22 cellular contexts compared by ENCODE assay signal in genomic region chr4:85534120-85534519, GRCh38. TPM values are rescaled to one million over a fixed set of nuclear protein-coding genes. Genes with fewer than 3 reads are reported as not detected.
DNase-seq lines count a peak whose midpoint lies in the region; ATAC-seq, FAIRE-seq and TF ChIP-seq lines count a peak whose summit lies in the region.
"Had no signal": no experiment of that assay in that cellular context is flagged by ENCODE, and none has a peak within 500 bp of the region (broad histone marks: within the 10 kb centered on the region; RNA-seq: fewer than 3 reads in every experiment).

No MANE protein-coding gene starts in this region.

- H3K36me3 ChIP-seq in DND-41 (ENCODE audit: insufficient read depth, low read length): no peaks in the 10 kb centered on the region
- H3K36me3 ChIP-seq in H1 (ENCODE audit: control insufficient read depth in 2 of 4, insufficient read depth in 4 of 4, low read length in 3 of 4): no peaks in the 10 kb centered on the region
- no peaks in the 10 kb centered on the region for H3K36me3 ChIP-seq in neural progenitor cell
- H3K36me3 ChIP-seq: BLaER1 had no signal

- TF ChIP-seq CTCF in DND-41 (IDR thresholded peaks at IDR 0.05; ENCODE audit: borderline replicate concordance, extremely low read depth, low read length, poor library complexity, severe bottlenecking) (no peak), H1 (IDR thresholded peaks at IDR 0.05; ENCODE audit: control extremely low read depth in 1 of 3, insufficient read depth in 1 of 3, low read depth in 1 of 3, low read length in 3 of 3) (no peak), neural progenitor cell (IDR thresholded peaks at IDR 0.05) (no peak)

- H4K91ac ChIP-seq in H1 (replicated peaks; ENCODE audit: insufficient read length, low read length): no peak overlapping the region

- H3K27ac ChIP-seq in DND-41 (ENCODE audit: low read length) (no peak overlapping the region), H1 (ENCODE audit: low read depth, low read length) (no peak overlapping the region), neural progenitor cell (no peak overlapping the region)
- H3K27ac ChIP-seq: 22Rv1, BLaER1, C4-2B, GM23248 had no signal

- WGBS in H1 (ENCODE audit: extremely low coverage in 1 of 2, insufficient coverage in 1 of 2, insufficient read length in 1 of 2, insufficient replicate concordance in 2 of 2, low coverage in 1 of 2, low lambda C conversion rate in 2 of 2, missing lambda C conversion rate in 1 of 2), 2 experiments: 89% methylated on average over 3 of the region's 3 CpGs; no CpG with 5 or more reads in 1 of the 2 experiments

- no peak for TF ChIP-seq EP300 in H1 (IDR thresholded peaks at IDR 0.05; ENCODE audit: borderline replicate concordance in 1 of 2, low read depth in 2 of 2, low read length in 2 of 2)

- H3K23me2 ChIP-seq in H1 (ENCODE audit: low read depth, low read length): no peaks in the 10 kb centered on the region

- H2BK15ac ChIP-seq in H1 (ENCODE audit: low read length): no peak overlapping the region

- H3K4me2 ChIP-seq in DND-41 (ENCODE audit: insufficient read depth, low read length) (no peak overlapping the region), H1 (ENCODE audit: insufficient read depth in 1 of 2, low read depth in 2 of 2, low read length in 2 of 2) (no peak overlapping the region), neural progenitor cell (no peak overlapping the region)
- H3K4me2 ChIP-seq: BLaER1 had no signal

- no peaks in the 10 kb centered on the region for H3K9me3 ChIP-seq in DND-41 (ENCODE audit: insufficient read depth, low read length, severe bottlenecking)
- H3K9me3 ChIP-seq in H1 (ENCODE audit: insufficient read depth in 2 of 2, low read depth in 1 of 2, low read length in 1 of 2): no peaks in the 10 kb centered on the region
- H3K9me3 ChIP-seq in neural progenitor cell (ENCODE audit: low read depth): no peaks in the 10 kb centered on the region
- H3K9me3 ChIP-seq: BLaER1, Caco-2 had no signal

- POLR2A ChIA-PET in H1 (lab: Charles Lee; ENCODE audit: partially characterized antibody): no interaction called here

- no peak overlapping the region for H4K5ac ChIP-seq in H1 (ENCODE audit: insufficient read length, low read depth, low read length)

- H3K18ac ChIP-seq in H1 (ENCODE audit: extremely low read depth, low read length): no peak overlapping the region

- H3K4me3 ChIP-seq in DND-41 (ENCODE audit: low read depth in 1 of 2, low read length in 2 of 2) (no peak overlapping the region), H1 (ENCODE audit: extremely low read depth in 1 of 4, insufficient read depth in 2 of 4, low read depth in 3 of 4, low read length in 4 of 4) (no peak overlapping the region), neural progenitor cell (no peak overlapping the region)
- H3K4me3 ChIP-seq: BLaER1, GM23248 had no signal

- H2AFZ ChIP-seq in DND-41 (ENCODE audit: low read depth, low read length) (peak overlapping the region; percentile 9; the same call in 1 of the 2 replicates), H1 (ENCODE audit: low read length) (0 out of 2 replicates have a peak overlapping the region, but pooled peaks have one; percentile 17), neural progenitor cell (replicated peaks) (peak overlapping the region; percentile 66)
- H2AFZ ChIP-seq: GM23248 had no signal

- H3K23ac ChIP-seq in H1 (ENCODE audit: insufficient read length): no peak overlapping the region

- no peak overlapping the region for H3K14ac ChIP-seq in H1 (ENCODE audit: insufficient read length)

- H3K4ac ChIP-seq in H1 (replicated peaks; ENCODE audit: insufficient read length, low read depth, low read length): no peak overlapping the region

- no peak for TF ChIP-seq POLR2A in H1 (IDR thresholded peaks at IDR 0.05; ENCODE audit: control extremely low read depth in 1 of 2, low read depth in 2 of 2, low read length in 2 of 2)

- no peaks in the 10 kb centered on the region for H3K36me3 Mint-ChIP-seq in neural progenitor cell
- H3K36me3 Mint-ChIP-seq: CD4-positive, CD25-positive, alpha-beta regulatory T cell; CD8-positive, alpha-beta T cell had no signal

- CTCF ChIA-PET in H1 (lab: Charles Lee; ENCODE audit: partially characterized antibody): interaction anchor here (1.3 kb wide), 1 partner anchor 214 kb away, joined by 5 read pairs; no protein-coding TSS in a partner anchor

- H4K8ac ChIP-seq in H1 (ENCODE audit: extremely low read depth, insufficient read depth, low read length): no peak overlapping the region

- no peaks in the 10 kb centered on the region for H3K79me2 ChIP-seq in DND-41 (ENCODE audit: insufficient read depth, low read length)
- no peaks in the 10 kb centered on the region for H3K79me2 ChIP-seq in H1 (ENCODE audit: control insufficient read depth in 1 of 2, insufficient read depth in 2 of 2, low read length in 2 of 2)
- H3K79me2 ChIP-seq in neural progenitor cell (ENCODE audit: low read depth): no peaks in the 10 kb centered on the region

- TF ChIP-seq RAD21 in H1 (IDR thresholded peaks at IDR 0.05 in 1 of 2, conservative IDR thresholded peaks at IDR 0.05 in 1 of 2; ENCODE audit: low read depth in 2 of 2, low read length in 2 of 2): no peak

- no peak overlapping the region for H3K9ac ChIP-seq in DND-41 (ENCODE audit: low read depth, low read length)
- no peak overlapping the region for H3K9ac ChIP-seq in H1 (replicated peaks in 1 of 4; ENCODE audit: extremely low read depth in 1 of 4, low read depth in 3 of 4, low read length in 3 of 4)
- H3K9ac ChIP-seq in neural progenitor cell: no peak overlapping the region
- H3K9ac ChIP-seq: BLaER1, GM23248 had no signal

- H2BK120ac ChIP-seq in H1 (replicated peaks; ENCODE audit: low read depth, low read length): no peak overlapping the region

- no peak overlapping the region for H3K4me3 Mint-ChIP-seq in neural progenitor cell
- H3K4me3 Mint-ChIP-seq: B cell; CD4-positive, CD25-positive, alpha-beta regulatory T cell; CD8-positive, alpha-beta T cell had no signal

- ATAC-seq in DND-41 (ENCODE audit: insufficient read depth, low read depth) (no peak), HG02763 (IDR thresholded peaks at IDR 0.05; ENCODE audit: unreplicated experiment) (no peak), GM18517 (IDR thresholded peaks at IDR 0.05; ENCODE audit: unreplicated experiment) (no peak), GM18858 (IDR thresholded peaks at IDR 0.05; ENCODE audit: unreplicated experiment) (no peak)
- ATAC-seq: CD8-positive, alpha-beta T cell had no signal

- no peak overlapping the region for H3K27ac Mint-ChIP-seq in neural progenitor cell
- H3K27ac Mint-ChIP-seq: B cell; CD4-positive, CD25-positive, alpha-beta regulatory T cell; CD8-positive, alpha-beta T cell had no signal

- H3K4me1 Mint-ChIP-seq in neural progenitor cell: no peaks in the 10 kb centered on the region
- H3K4me1 Mint-ChIP-seq: CD4-positive, CD25-positive, alpha-beta regulatory T cell had no signal

- no peak overlapping the region for H2BK20ac ChIP-seq in H1 (ENCODE audit: low read length)

- H2AK5ac ChIP-seq in H1 (ENCODE audit: low read depth, low read length): no peak overlapping the region

- H4K20me1 ChIP-seq in DND-41 (ENCODE audit: insufficient read depth, low read length) (no peaks in the 10 kb centered on the region), H1 (replicated peaks in 1 of 2; ENCODE audit: control insufficient read depth in 1 of 2, insufficient read depth in 2 of 2, low read length in 2 of 2) (no peaks in the 10 kb centered on the region), neural progenitor cell (ENCODE audit: low read depth) (no peaks in the 10 kb centered on the region)
- H4K20me1 ChIP-seq: BLaER1 had no signal

- no peak for FAIRE-seq in H1 (lab: Jason Lieb, UNC)
- FAIRE-seq: A204.1, GM12891, H54 had no signal

- H3K4me1 ChIP-seq in DND-41 (ENCODE audit: insufficient read depth, low read length) (no peaks in the 10 kb centered on the region), H1 (replicated peaks in 1 of 4; ENCODE audit: control insufficient read depth in 3 of 4, insufficient read depth in 4 of 4, low read length in 3 of 4) (no peaks in the 10 kb centered on the region), neural progenitor cell (no peaks in the 10 kb centered on the region)
- H3K4me1 ChIP-seq: BLaER1, Caco-2 had no signal

- no peaks in the 10 kb centered on the region for H3F3A ChIP-seq in neural progenitor cell (ENCODE audit: low read depth)

- H3K79me1 ChIP-seq in H1 (ENCODE audit: low read depth, low read length): no peaks in the 10 kb centered on the region

- no peaks in the 10 kb centered on the region for H3K27me3 Mint-ChIP-seq in neural progenitor cell (ENCODE audit: insufficient read depth, low read depth)
- H3K27me3 Mint-ChIP-seq: B cell; CD4-positive, CD25-positive, alpha-beta regulatory T cell had no signal

- H3K56ac ChIP-seq in H1 (replicated peaks; ENCODE audit: insufficient read length, low read depth, low read length): no peak overlapping the region

- no peaks in the 10 kb centered on the region for H3K9me3 Mint-ChIP-seq in neural progenitor cell
- H3K9me3 Mint-ChIP-seq: CD8-positive, alpha-beta T cell had no signal

- no peak overlapping the region for H2BK12ac ChIP-seq in H1 (ENCODE audit: low read depth, low read length)

- no peaks in the 10 kb centered on the region for H3K27me3 ChIP-seq in DND-41 (ENCODE audit: insufficient read depth, low read length, poor library complexity)
- no peaks in the 10 kb centered on the region for H3K27me3 ChIP-seq in H1 (replicated peaks in 1 of 4; ENCODE audit: control insufficient read depth in 3 of 4, extremely low read depth in 1 of 4, insufficient read depth in 3 of 4, low read length in 3 of 4)
- no peaks in the 10 kb centered on the region for H3K27me3 ChIP-seq in neural progenitor cell
- H3K27me3 ChIP-seq: BLaER1 had no signal

- DNase-seq in DND-41 (no peak), OCI-M1 (lab: John Stamatoyannopoulos, UW) (peak; percentile 18), H1 (ENCODE audit: low read depth in 1 of 2, low spot score in 2 of 2) (no peak), neural progenitor cell (ENCODE audit: low spot score) (no peak), cerebellar cortex (ENCODE audit: low spot score) (no peak)
- DNase-seq: Caco-2; CD4-positive, CD25-positive, alpha-beta regulatory T cell; CD8-positive, alpha-beta T cell; DMS153; GF-D8; GM23248; HCEC 1CT had no signal

- no peak overlapping the region for H2BK5ac ChIP-seq in H1 (ENCODE audit: low read depth, low read length)

TF ChIP-seq in H1, 55 proteins besides CTCF, POLR2A, EP300 and RAD21 (continues in another document):
- TF ChIP-seq NANOG (IDR thresholded peaks at IDR 0.05; ENCODE audit: insufficient read depth, low read depth, low read length, poor library complexity, severe bottlenecking): no peak
- no peak for TF ChIP-seq HDAC2 (IDR thresholded peaks at IDR 0.05; ENCODE audit: borderline replicate concordance in 1 of 2, low read depth in 2 of 2, low read length in 2 of 2)

RNA-seq across cellular contexts. Expression of gene ARHGAP24, which starts 59.2 kb away (rescaled TPM):
- 0.31 and 0.50 TPM in 2 replicates for total RNA-seq in H1 (2021; fragmentation: NEBNext Ultra II Directional; extraction: Animal tissue kit (Norgen Biotek cat#: 25700))
- polyA plus RNA-seq in H1 (2011; rRNA removed): 0.08 and 0.09 TPM in 2 replicates
- 0.32 TPM for polyA plus RNA-seq in H1 (2011; cell fraction: cytosol; rRNA removed)
- 0.21 TPM for polyA plus RNA-seq in H1 (2011; cell fraction: nucleus; rRNA removed)
- 0.31 to 0.69 TPM (median 0.46 TPM) in 4 replicates for polyA plus RNA-seq in H1 (2012, experiment 1 of 2)
- polyA plus RNA-seq in H1 (2012, experiment 2 of 2): not detected
- polyA plus RNA-seq in H1 (2013, experiment 1 of 2): 0.16 TPM
- polyA plus RNA-seq in H1 (2013, experiment 2 of 2): 0.24 TPM
- 0.78 and 1.1 TPM in 2 replicates for polyA minus RNA-seq in H1 (2011; rRNA and poly(A)+ RNA removed)
- not detected for polyA minus RNA-seq in H1 (2011; cell fraction: cytosol; rRNA and poly(A)+ RNA removed)
- polyA minus RNA-seq in H1 (2011; cell fraction: nucleus; rRNA and poly(A)+ RNA removed): 2.5 TPM
- 2.2 and 2.6 TPM in 2 replicates for total RNA-seq in neural progenitor cell (ENCODE audit: low replicate concordance)
- total RNA-seq: CD4-positive, CD25-positive, alpha-beta regulatory T cell had no signal

Comparison
In these comparisons a context has a peak if more than half of its experiments do, and no peak if none do; other contexts are left out.
1. H2AFZ ChIP-seq: peak in every context shown above with its lines; median percentile 66 in neural progenitor cell; 17 in H1; 9 in DND-41.